Comparison of ENCODE assay signal across 8 cellular contexts in genomic region chr3:101070260-101071121, GRCh38.
DNase-seq lines count a peak whose midpoint lies in the region; ATAC-seq, FAIRE-seq and TF ChIP-seq lines count a peak whose summit lies in the region.

No MANE protein-coding gene starts in this region.

- H3K27ac ChIP-seq in HepG2 (ENCODE audit: extremely low read length, insufficient read depth, low read length) = no peak overlapping the region

- TF ChIP-seq POLR2A in HepG2 (IDR thresholded peaks at IDR 0.05; ENCODE audit: insufficient read depth in 1 of 2, low read depth in 2 of 2, low read length in 2 of 2) = no peak

- no peak overlapping the region for H3K4me3 Mint-ChIP-seq in MCF 10A (ENCODE audit: unreplicated experiment)

- no peak overlapping the region for H3K4me2 ChIP-seq in HepG2 (ENCODE audit: low read depth, low read length)

- H3K4me3 ChIP-seq in HepG2 (replicated peaks in 1 of 3; ENCODE audit: insufficient read depth in 1 of 3, low read depth in 2 of 3, low read length in 3 of 3) = no peak overlapping the region

- H3K27ac Mint-ChIP-seq in MCF 10A (ENCODE audit: low read depth, unreplicated experiment) = peak overlapping the region; percentile 73

- in situ Hi-C loops in HepG2 (cut with HindIII; ENCODE audit: extremely low pct_ligation_motif_present, low pct_unique_long_range_greater_than_20kb) = loop anchor here (10.0 to 25.0 kb wide), 2 partner anchors 314 to 567 kb away; no protein-coding TSS in a partner anchor

- H3K27me3 ChIP-seq in HepG2 (ENCODE audit: control insufficient read depth in 1 of 2, insufficient read depth in 2 of 2, low read length in 2 of 2) = no peaks in the 10 kb centered on the region; a peak in 1 of 5 replicates

- FAIRE-seq in HepG2 (lab: Jason Lieb, UNC) = no peak

- H3K36me3 Mint-ChIP-seq in MCF 10A (ENCODE audit: insufficient read depth, unreplicated experiment) = no peaks in the 10 kb centered on the region

- H3K9ac ChIP-seq in HepG2 (ENCODE audit: insufficient read depth, low read depth, low read length) = no peak overlapping the region

- peak; percentile 81 for ATAC-seq in GM19397 (IDR thresholded peaks at IDR 0.05; ENCODE audit: unreplicated experiment)
- ATAC-seq in HepG2 = peak; percentile 99
- ATAC-seq in GM18858 (IDR thresholded peaks at IDR 0.05; ENCODE audit: unreplicated experiment) = no peak

- TF ChIP-seq CTCF in LNCAP (IDR thresholded peaks at IDR 0.05) = peak; percentile 92
- TF ChIP-seq CTCF in MCF 10A (IDR thresholded peaks at IDR 0.05; ENCODE audit: unreplicated experiment) = peak; percentile 23
- TF ChIP-seq CTCF in HepG2 (CRISPR knock-in tag; IDR thresholded peaks at IDR 0.05) = peak; percentile 79

- H3K4me1 ChIP-seq in HepG2 (ENCODE audit: insufficient read depth, low read length) = no peaks in the 10 kb centered on the region

- 0% methylated on average over 4 of the region's 5 CpGs for WGBS in HepG2 (ENCODE audit: low lambda C conversion rate)

- H3K27me3 Mint-ChIP-seq in MCF 10A (ENCODE audit: insufficient read depth, unreplicated experiment) = no peaks in the 10 kb centered on the region

- H3K36me3 ChIP-seq in HepG2 (replicated peaks in 1 of 2; ENCODE audit: control insufficient read depth in 1 of 2, insufficient read depth in 2 of 2, low read length in 2 of 2) = no peaks in the 10 kb centered on the region

- intact Hi-C loops in MCF 10A (cut with micrococcal nuclease) = no loop called here
- intact Hi-C loops in HepG2 (cut with micrococcal nuclease; ENCODE audit: unreplicated experiment) = loop anchor here (1.0 kb wide), 3 partner anchors 126 to 566 kb away; no protein-coding TSS in a partner anchor

- H3K9me3 ChIP-seq in HepG2 (ENCODE audit: low read length) = no peaks in the 10 kb centered on the region

- peaks cover 8% of the 10 kb centered on the region for H3K9me3 Mint-ChIP-seq in MCF 10A (ENCODE audit: unreplicated experiment)

- peak; percentile 46; the same call in 1 of the 2 replicates for TF ChIP-seq RAD21 in HepG2 (CRISPR knock-in tag; IDR thresholded peaks at IDR 0.05)

- POLR2A ChIA-PET in MCF 10A (lab: Yijun Ruan, JAX) (interaction anchor here (0.6 to 0.9 kb wide), 2 partner anchors 19 to 32 kb away, joined by 3 to 4 read pairs; no protein-coding TSS in a partner anchor), HepG2 (lab: Yijun Ruan, JAX) (no interaction called here)

- H4K20me1 ChIP-seq in HepG2 (ENCODE audit: insufficient read depth, low read length) = no peaks in the 10 kb centered on the region

- CTCF ChIA-PET in MCF 10A (lab: Yijun Ruan, JAX) = interaction anchor here (0.5 to 1.6 kb wide), 6 partner anchors 20 to 376 kb away, joined by 3 to 15 read pairs (median 3); no protein-coding TSS in a partner anchor
- CTCF ChIA-PET in HepG2 (lab: Yijun Ruan, JAX; ENCODE audit: low intra/inter-chr PET ratio, low total read pairs) = interaction anchor here (1.1 to 1.3 kb wide), 3 partner anchors 126 to 566 kb away, joined by 3 to 6 read pairs (median 5); no protein-coding TSS in a partner anchor

- BruUV-seq in MCF 10A (replicated peaks; lab: Mats Ljungman, UMichigan) (no TSS peak), HepG2 (replicated peaks; lab: Mats Ljungman, UMichigan) (no TSS peak)

- peak; percentile 4 for DNase-seq in CMK (ENCODE audit: low read depth)
- peak; percentile 62 for DNase-seq in UCSD-AML1 (lab: John Stamatoyannopoulos, UW; ENCODE audit: unreplicated experiment)
- DNase-seq in MCF 10A (ENCODE audit: unreplicated experiment) = peak; percentile 52
- peak; percentile 31 for DNase-seq in HepG2 (ENCODE audit: low spot score)
- peak; percentile 3 to 10 for DNase-seq in stimulated activated CD8-positive, alpha-beta memory T cell treated with anti-CD3 and anti-CD28 coated beads, Interleukin-7, amount 100 ng/mL, for 4 hours (ENCODE audit: low read depth in 2 of 2)

- TF ChIP-seq EP300 in HepG2 (IDR thresholded peaks at IDR 0.05; ENCODE audit: low read depth in 2 of 2, low read length in 2 of 2) = no peak
- no peak for TF ChIP-seq EP300 in HepG2 (CRISPR knock-in tag; IDR thresholded peaks at IDR 0.05; ENCODE audit: borderline replicate concordance)

- H2AFZ ChIP-seq in HepG2 (ENCODE audit: low read length) = no peak overlapping the region

- no peaks in the 10 kb centered on the region for H3K79me2 ChIP-seq in HepG2 (ENCODE audit: insufficient read depth, low read length)

- H3K4me1 Mint-ChIP-seq in MCF 10A (ENCODE audit: insufficient read depth, unreplicated experiment) = peaks cover 27% of the 10 kb centered on the region

TF ChIP-seq in HepG2, 621 proteins besides CTCF, POLR2A, EP300 and RAD21 (continues in another document):
- TF ChIP-seq IRF2 (CRISPR knock-in tag; IDR thresholded peaks at IDR 0.05) = no peak
- TF ChIP-seq KDM2A (CRISPR knock-in tag; IDR thresholded peaks at IDR 0.05; ENCODE audit: borderline replicate concordance, low read depth) = 0 out of 2 replicates have a peak, but pooled peaks have one; percentile 25
- no peak for TF ChIP-seq TOE1 (CRISPR knock-in tag; IDR thresholded peaks at IDR 0.05)
- TF ChIP-seq XBP1 (CRISPR knock-in tag; IDR thresholded peaks at IDR 0.05) = no peak
- TF ChIP-seq ATF7-NPFF (CRISPR knock-in tag; IDR thresholded peaks at IDR 0.05; ENCODE audit: low read depth) = no peak
- no peak for TF ChIP-seq ZNF558 (CRISPR knock-in tag; IDR thresholded peaks at IDR 0.05; ENCODE audit: borderline replicate concordance)
- no peak for TF ChIP-seq ETV5 (CRISPR knock-in tag; IDR thresholded peaks at IDR 0.05; ENCODE audit: borderline replicate concordance)
- no peak for TF ChIP-seq SP5 (CRISPR knock-in tag; IDR thresholded peaks at IDR 0.05; ENCODE audit: borderline replicate concordance, low read depth)
- no peak for TF ChIP-seq ZNF207 (IDR thresholded peaks at IDR 0.05; ENCODE audit: borderline replicate concordance)
- no peak for TF ChIP-seq KLF13 (CRISPR knock-in tag; IDR thresholded peaks at IDR 0.05)
- TF ChIP-seq ZSCAN29 (CRISPR knock-in tag; conservative IDR thresholded peaks at IDR 0.05) = no peak
- no peak for TF ChIP-seq SATB2 (CRISPR knock-in tag; IDR thresholded peaks at IDR 0.05)
- TF ChIP-seq, protein P1, sequence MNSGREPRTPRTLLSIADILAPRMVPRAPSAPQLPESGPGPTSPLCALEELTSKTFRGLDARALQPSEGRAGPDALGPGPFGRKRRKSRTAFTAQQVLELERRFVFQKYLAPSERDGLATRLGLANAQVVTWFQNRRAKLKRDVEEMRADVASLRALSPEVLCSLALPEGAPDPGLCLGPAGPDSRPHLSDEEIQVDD (CRISPR knock-in tag; IDR thresholded peaks at IDR 0.05; ENCODE audit: borderline replicate concordance) = no peak
- TF ChIP-seq AGO2 (optimal IDR thresholded peaks at IDR 0.05; ENCODE audit: low read depth, low read length) = no peak
- TF ChIP-seq ZFP41 (CRISPR knock-in tag; IDR thresholded peaks at IDR 0.05; ENCODE audit: borderline replicate concordance) = no peak
- no peak for TF ChIP-seq CBX5 (CRISPR knock-in tag; IDR thresholded peaks at IDR 0.05; ENCODE audit: borderline replicate concordance)
- no peak for TF ChIP-seq IKZF1 (IDR thresholded peaks at IDR 0.05)
- peak; percentile 88 for TF ChIP-seq BHLHE40 (IDR thresholded peaks at IDR 0.05; ENCODE audit: low read length)
- TF ChIP-seq ZKSCAN5 (CRISPR knock-in tag; IDR thresholded peaks at IDR 0.05) = no peak
- TF ChIP-seq TCF12 (IDR thresholded peaks at IDR 0.05) = no peak
- no peak for TF ChIP-seq TCF12 (CRISPR knock-in tag; IDR thresholded peaks at IDR 0.05)
- no peak for TF ChIP-seq SNAI1 (CRISPR knock-in tag; IDR thresholded peaks at IDR 0.05; ENCODE audit: borderline replicate concordance)
- peak; percentile 62; the same call in 1 of the 2 replicates for TF ChIP-seq ZNF263 (CRISPR knock-in tag; IDR thresholded peaks at IDR 0.05)
- no peak for TF ChIP-seq ZBTB25 (CRISPR knock-in tag; IDR thresholded peaks at IDR 0.05)
- TF ChIP-seq FOXA3 (CRISPR knock-in tag; IDR thresholded peaks at IDR 0.05) = no peak
- TF ChIP-seq HNRNPH1 (optimal IDR thresholded peaks at IDR 0.05; ENCODE audit: low read depth, low read length) = no peak
- TF ChIP-seq MYC (CRISPR knock-in tag; IDR thresholded peaks at IDR 0.05; ENCODE audit: borderline replicate concordance) = peak; percentile 72; the same call in 1 of the 2 replicates
- 0 out of 2 replicates have a peak, but pooled peaks have one; percentile 11 for TF ChIP-seq BCL6 (CRISPR knock-in tag; IDR thresholded peaks at IDR 0.05)
- TF ChIP-seq ZNF317 (CRISPR knock-in tag; IDR thresholded peaks at IDR 0.05) = no peak
- TF ChIP-seq ZNF563 (CRISPR knock-in tag; IDR thresholded peaks at IDR 0.05) = no peak
- TF ChIP-seq ZBTB10 (CRISPR knock-in tag; IDR thresholded peaks at IDR 0.05; ENCODE audit: borderline replicate concordance) = no peak

Comparison
In these comparisons a context has a peak if more than half of its experiments do, and no peak if none do; other contexts are left out.
1. DNase-seq: peak in every context shown above with its lines; median percentile 62 in UCSD-AML1; 52 in MCF 10A; 31 in HepG2; 6 in stimulated activated CD8-positive, alpha-beta memory T cell treated with anti-CD3 and anti-CD28 coated beads, Interleukin-7, amount 100 ng/mL, for 4 hours; 4 in CMK.
2. CTCF ChIP-seq: peak in every context shown above with its lines; median percentile 92 in LNCAP; 79 in HepG2; 23 in MCF 10A.